23 cellular contexts compared by ENCODE assay signal in the genomic region with DNA sequence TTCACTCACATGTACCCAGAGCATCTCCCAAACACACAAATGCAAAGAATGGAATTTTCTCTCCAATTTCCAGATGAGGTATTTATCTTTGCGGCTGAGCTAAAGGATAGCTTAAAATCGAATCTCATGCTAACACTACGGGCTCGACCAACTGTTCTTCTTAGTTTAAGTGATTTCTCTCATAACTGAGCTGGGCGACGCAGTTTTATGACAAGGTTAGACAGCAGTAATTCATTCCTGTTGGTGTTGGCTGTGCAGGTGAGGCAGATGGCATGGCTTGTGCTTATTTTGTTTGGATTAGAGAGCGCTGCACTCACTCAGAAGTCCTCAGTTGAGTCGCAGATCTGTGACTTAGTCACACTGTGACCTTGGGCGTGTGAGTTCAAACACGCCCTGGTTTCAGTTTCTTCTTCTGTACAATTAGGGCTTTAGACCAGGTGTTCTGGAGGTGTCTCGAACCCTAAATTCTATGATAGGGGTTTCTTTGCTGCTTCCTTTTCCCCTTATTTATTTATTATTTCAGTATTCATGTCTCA. TPM values are rescaled to one million over a fixed set of nuclear protein-coding genes. Genes with fewer than 3 reads are reported as not detected.
A peak's percentile ranks its signal among the peaks of the same experiment; 100 is the strongest.
DNase-seq lines count a peak whose midpoint lies in the region; ATAC-seq and TF ChIP-seq lines count a peak whose summit lies in the region.
"Had no signal": no experiment of that assay in that cellular context is flagged by ENCODE, and none has a peak within 500 bp of the region (broad histone marks: within the 10 kb centered on the region; RNA-seq: fewer than 3 reads in every experiment).

No MANE protein-coding gene starts in this region.

- H3K27me3 Mint-ChIP-seq in activated CD8-positive, alpha-beta T cell treated with anti-CD3 and anti-CD28 coated beads for 36 hours: no peaks in the 10 kb centered on the region
- H3K27me3 Mint-ChIP-seq in activated CD8-positive, alpha-beta T cell treated with anti-CD3 and anti-CD28 coated beads, Interleukin-2, amount 10 ng/mL, durations not matched to agents 7 days and 5 days (ENCODE audit: low read depth): peaks cover 4% of the 10 kb centered on the region
- H3K27me3 Mint-ChIP-seq in T-helper 17 cell: peaks cover 7% of the 10 kb centered on the region
- H3K27me3 Mint-ChIP-seq: CD4-positive, alpha-beta T cell; stimulated activated naive CD8-positive, alpha-beta T cell treated with anti-CD3 and anti-CD28 coated beads, Interleukin-15, Interleukin-2, amounts not matched to agents 100 ng/mL and 50 ng/mL, for 24 hours had no signal

- peaks cover 7% of the 10 kb centered on the region for H3K4me1 ChIP-seq in mucosa of descending colon (ENCODE audit: low read depth)
- H3K4me1 ChIP-seq: lower lobe of right lung, uterus had no signal

- intact Hi-C loops in activated CD8-positive, alpha-beta T cell treated with anti-CD3 and anti-CD28 coated beads for 36 hours (cut with micrococcal nuclease): no loop called here
- intact Hi-C loops in mucosa of descending colon (cut with DNase I, micrococcal nuclease): no loop called here

- CTCF ChIA-PET in activated CD8-positive, alpha-beta T cell treated with anti-CD3 and anti-CD28 coated beads for 36 hours (lab: Charles Lee): no interaction called here
- CTCF ChIA-PET in activated CD8-positive, alpha-beta T cell treated with anti-CD3 and anti-CD28 coated beads, Interleukin-2, amount 10 ng/mL, durations not matched to agents 7 days and 5 days (lab: Charles Lee): no interaction called here

- ATAC-seq in activated CD8-positive, alpha-beta T cell treated with anti-CD3 and anti-CD28 coated beads for 36 hours: peak; percentile 62
- ATAC-seq in activated CD8-positive, alpha-beta T cell treated with anti-CD3 and anti-CD28 coated beads, Interleukin-2, amount 10 ng/mL, durations not matched to agents 7 days and 5 days: no peak
- ATAC-seq in GM21526 (IDR thresholded peaks at IDR 0.05; ENCODE audit: low FRiP score, unreplicated experiment) (peak; percentile 51), T-helper 17 cell (no peak), mucosa of descending colon (peak; percentile 95), HG02981 (IDR thresholded peaks at IDR 0.05; ENCODE audit: unreplicated experiment) (no peak)
- ATAC-seq: GM23338; lower lobe of right lung; naive thymus-derived CD4-positive, alpha-beta T cell; SK-N-SH treated with all-trans-retinoic acid at 6 μM for 48 hours had no signal

- no peaks in the 10 kb centered on the region for H3K9me3 ChIP-seq in T-helper 17 cell (ENCODE audit: control insufficient read depth, low read length, poor library complexity, severe bottlenecking)
- no peaks in the 10 kb centered on the region for H3K9me3 ChIP-seq in mucosa of descending colon
- H3K9me3 ChIP-seq: esophagus squamous epithelium, lower lobe of right lung, uterus had no signal

- no peak overlapping the region for H3K4me3 Mint-ChIP-seq in activated CD8-positive, alpha-beta T cell treated with anti-CD3 and anti-CD28 coated beads for 36 hours
- H3K4me3 Mint-ChIP-seq in activated CD8-positive, alpha-beta T cell treated with anti-CD3 and anti-CD28 coated beads, Interleukin-2, amount 10 ng/mL, durations not matched to agents 7 days and 5 days: no peak overlapping the region
- H3K4me3 Mint-ChIP-seq in T-helper 17 cell: no peak overlapping the region
- H3K4me3 Mint-ChIP-seq: CD4-positive, alpha-beta T cell; GM23338; stimulated activated naive CD8-positive, alpha-beta T cell treated with anti-CD3 and anti-CD28 coated beads, Interleukin-15, Interleukin-2, amounts not matched to agents 100 ng/mL and 50 ng/mL, for 24 hours had no signal

- peaks cover 27% of the 10 kb centered on the region for H3K4me1 Mint-ChIP-seq in activated CD8-positive, alpha-beta T cell treated with anti-CD3 and anti-CD28 coated beads for 36 hours (ENCODE audit: low read depth)
- peaks cover 20% of the 10 kb centered on the region for H3K4me1 Mint-ChIP-seq in activated CD8-positive, alpha-beta T cell treated with anti-CD3 and anti-CD28 coated beads, Interleukin-2, amount 10 ng/mL, durations not matched to agents 7 days and 5 days (ENCODE audit: low read depth)
- peaks cover 4% of the 10 kb centered on the region for H3K4me1 Mint-ChIP-seq in T-helper 17 cell

- POLR2A ChIA-PET in activated CD8-positive, alpha-beta T cell treated with anti-CD3 and anti-CD28 coated beads for 36 hours (lab: Charles Lee): no interaction called here
- POLR2A ChIA-PET in activated CD8-positive, alpha-beta T cell treated with anti-CD3 and anti-CD28 coated beads, Interleukin-2, amount 10 ng/mL, durations not matched to agents 7 days and 5 days (lab: Charles Lee): no interaction called here

- no peak for TF ChIP-seq CTCF in activated CD8-positive, alpha-beta T cell treated with anti-CD3 and anti-CD28 coated beads for 36 hours (IDR thresholded peaks at IDR 0.05)
- no peak for TF ChIP-seq CTCF in mucosa of descending colon (IDR thresholded peaks at IDR 0.05)

- H3K27ac Mint-ChIP-seq in activated CD8-positive, alpha-beta T cell treated with anti-CD3 and anti-CD28 coated beads for 36 hours: peak overlapping the region; percentile 1
- H3K27ac Mint-ChIP-seq in activated CD8-positive, alpha-beta T cell treated with anti-CD3 and anti-CD28 coated beads, Interleukin-2, amount 10 ng/mL, durations not matched to agents 7 days and 5 days: no peak overlapping the region
- peak overlapping the region; percentile 6 for H3K27ac Mint-ChIP-seq in T-helper 17 cell
- H3K27ac Mint-ChIP-seq: GM23338; stimulated activated naive CD8-positive, alpha-beta T cell treated with anti-CD3 and anti-CD28 coated beads, Interleukin-15, Interleukin-2, amounts not matched to agents 100 ng/mL and 50 ng/mL, for 24 hours had no signal

- H3K9me3 Mint-ChIP-seq in activated CD8-positive, alpha-beta T cell treated with anti-CD3 and anti-CD28 coated beads for 36 hours: peaks cover 6% of the 10 kb centered on the region
- H3K9me3 Mint-ChIP-seq in activated CD8-positive, alpha-beta T cell treated with anti-CD3 and anti-CD28 coated beads, Interleukin-2, amount 10 ng/mL, durations not matched to agents 7 days and 5 days (ENCODE audit: insufficient read depth): peaks cover 4% of the 10 kb centered on the region
- H3K9me3 Mint-ChIP-seq: CD4-positive, alpha-beta T cell; GM23338 had no signal

- H3K36me3 Mint-ChIP-seq in activated CD8-positive, alpha-beta T cell treated with anti-CD3 and anti-CD28 coated beads for 36 hours (ENCODE audit: low read depth): no peaks in the 10 kb centered on the region
- H3K36me3 Mint-ChIP-seq in activated CD8-positive, alpha-beta T cell treated with anti-CD3 and anti-CD28 coated beads, Interleukin-2, amount 10 ng/mL, durations not matched to agents 7 days and 5 days (ENCODE audit: low read depth): peaks cover 3% of the 10 kb centered on the region
- no peaks in the 10 kb centered on the region for H3K36me3 Mint-ChIP-seq in T-helper 17 cell (ENCODE audit: low read depth)

- no peaks in the 10 kb centered on the region for H3K36me3 ChIP-seq in mucosa of descending colon (ENCODE audit: low read depth)
- H3K36me3 ChIP-seq: esophagus squamous epithelium, lower lobe of right lung, uterus had no signal

- DNase-seq in activated CD8-positive, alpha-beta T cell treated with anti-CD3 and anti-CD28 coated beads for 36 hours: peak; percentile 44
- DNase-seq in activated CD8-positive, alpha-beta T cell treated with anti-CD3 and anti-CD28 coated beads, Interleukin-2, amount 10 ng/mL, durations not matched to agents 7 days and 5 days: no peak
- DNase-seq in T-helper 17 cell (no peak), mucosa of descending colon (peak in 2 of 3 donors; percentile 41 to 65), MV-4-11 (lab: John Stamatoyannopoulos, UW) (no peak), anterior cingulate cortex (lab: John Stamatoyannopoulos, UW) (no peak)
- DNase-seq: CD4-positive, alpha-beta T cell; DMS79; dorsolateral prefrontal cortex; esophagus squamous epithelium; Kasumi-1; lower lobe of right lung; naive thymus-derived CD4-positive, alpha-beta T cell; NCI-H1436 treated with DMSO at 0.1 percent for 48 hours; NCI-H446 treated with DMSO at 0.1 percent for 48 hours; posterior cingulate gyrus; uterus had no signal

- H3K4me3 ChIP-seq in mucosa of descending colon: no peak overlapping the region
- H3K4me3 ChIP-seq: dorsolateral prefrontal cortex, esophagus squamous epithelium, GM23338, lower lobe of right lung, smooth muscle cell, uterus had no signal

RNA-seq across cellular contexts. Expression of a gene that starts 41.5 kb away (rescaled TPM):
- 10 to 100 TPM; 93.9 to 95.2 TPM for total RNA-seq in activated CD8-positive, alpha-beta T cell treated with anti-CD3 and anti-CD28 coated beads for 36 hours
- total RNA-seq in activated CD8-positive, alpha-beta T cell treated with anti-CD3 and anti-CD28 coated beads, Interleukin-2, amount 10 ng/mL, durations not matched to agents 7 days and 5 days: 10 to 100 TPM; 80.2 to 84.3 TPM
- total RNA-seq in T-helper 17 cell: 10 to 100 TPM; 21.0 to 26.5 TPM
- total RNA-seq in mucosa of descending colon: 100 to 1,000 TPM in 1 of 3 donors, 10 to 100 TPM in 2; 38.7 to 102 (median 42.6) TPM

RNA-seq across cellular contexts. Expression of a gene that starts 41.5 kb away (rescaled TPM):
- 10 to 100 TPM; 21.1 to 21.9 TPM for total RNA-seq in activated CD8-positive, alpha-beta T cell treated with anti-CD3 and anti-CD28 coated beads for 36 hours
- total RNA-seq in activated CD8-positive, alpha-beta T cell treated with anti-CD3 and anti-CD28 coated beads, Interleukin-2, amount 10 ng/mL, durations not matched to agents 7 days and 5 days: 10 to 100 TPM; 22.4 to 24.2 TPM
- total RNA-seq in T-helper 17 cell (1 to 10 TPM; 5.5 to 7.7 TPM), mucosa of descending colon (10 to 100 TPM; 16.5 to 39.3 (median 19.9) TPM)

Comparison
In these comparisons a context has a peak if more than half of its experiments do, and no peak if none do; other contexts are left out.
1. ATAC-seq: peak in activated CD8-positive, alpha-beta T cell treated with anti-CD3 and anti-CD28 coated beads for 36 hours (single experiment), GM21526 (single experiment) and mucosa of descending colon (single experiment); none in activated CD8-positive, alpha-beta T cell treated with anti-CD3 and anti-CD28 coated beads, Interleukin-2, amount 10 ng/mL, durations not matched to agents 7 days and 5 days (single experiment), T-helper 17 cell (single experiment) and HG02981 (single experiment).
2. DNase-seq: peak in activated CD8-positive, alpha-beta T cell treated with anti-CD3 and anti-CD28 coated beads for 36 hours (single experiment) and mucosa of descending colon (2 of 3); none in activated CD8-positive, alpha-beta T cell treated with anti-CD3 and anti-CD28 coated beads, Interleukin-2, amount 10 ng/mL, durations not matched to agents 7 days and 5 days (single experiment), T-helper 17 cell (0 of 3), MV-4-11 (single experiment) and anterior cingulate cortex (0 of 58).